ENCODE assay signal across 12 cellular contexts in the genomic region with DNA sequence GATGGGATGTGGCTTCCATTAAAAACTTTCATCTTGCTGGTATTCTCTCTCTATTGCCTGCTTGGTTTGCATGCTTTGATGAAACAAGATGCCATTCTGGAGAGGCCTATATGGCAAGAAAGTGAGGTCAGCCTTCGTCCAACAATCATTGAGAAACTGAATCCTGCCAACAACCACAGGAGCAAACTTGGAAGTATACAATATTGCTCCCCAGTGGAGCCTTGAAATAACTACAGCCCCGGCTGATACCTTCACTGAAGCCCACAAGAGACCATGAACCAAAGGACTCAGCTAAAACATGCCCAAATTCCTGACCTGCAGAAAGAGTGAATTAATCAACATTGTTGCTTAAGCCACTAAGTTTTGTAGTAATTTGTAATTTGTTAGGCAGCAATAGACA.
A peak's percentile ranks its signal among the peaks of the same experiment; 100 is the strongest.
DNase-seq lines count a peak whose midpoint lies in the region; ATAC-seq and TF ChIP-seq lines count a peak whose summit lies in the region.
"Had no signal": no experiment of that assay in that cellular context is flagged by ENCODE, and none has a peak within 500 bp of the region (broad histone marks: within the 10 kb centered on the region; RNA-seq: fewer than 3 reads in every experiment).

No MANE protein-coding gene starts in this region.

- ATAC-seq in GM18909 (IDR thresholded peaks at IDR 0.05; ENCODE audit: poor library complexity, unreplicated experiment), result peak; percentile 55
- no peak for ATAC-seq in GM21723 (IDR thresholded peaks at IDR 0.05; ENCODE audit: unreplicated experiment)
- ATAC-seq: natural killer cell treated with Interleukin-12 subunit alpha and Interleukin-12 subunit beta and Interleukin-15 and Interleukin-18, amount 100 ng/mL, for 72 hours had no signal

- H3K79me2 ChIP-seq in SK-N-SH (ENCODE audit: insufficient read depth), result no peaks in the 10 kb centered on the region

- peaks cover 4% of the 10 kb centered on the region for H3K4me1 ChIP-seq in A673 (ENCODE audit: insufficient read depth, low read length, poor library complexity, severe bottlenecking)
- H3K4me1 ChIP-seq in SK-N-SH (ENCODE audit: control insufficient read depth in 1 of 2, insufficient read depth in 2 of 2, low read depth in 1 of 2, low read length in 1 of 2), result peaks cover 0 to 8% of the 10 kb centered on the region in 2 experiments; a peak in 2 of 4 replicates
- no peaks in the 10 kb centered on the region for H3K4me1 ChIP-seq in uterus

- H4K20me1 ChIP-seq in SK-N-SH (ENCODE audit: insufficient read depth), result no peaks in the 10 kb centered on the region

- H3K27ac ChIP-seq in A673 (ENCODE audit: low read depth, low read length, poor library complexity, severe bottlenecking) (no peak overlapping the region), SK-N-SH (ENCODE audit: low read depth in 2 of 2, low read length in 1 of 2) (no peak overlapping the region), uterus (no peak overlapping the region)

- no peak for TF ChIP-seq POLR2A in uterus (IDR thresholded peaks at IDR 0.05)

- no TSS peak for BruUV-seq in A673 (replicated peaks; lab: Mats Ljungman, UMichigan)

- H3K9ac ChIP-seq in SK-N-SH, result no peak overlapping the region

- TF ChIP-seq RAD21 in SK-N-SH (IDR thresholded peaks at IDR 0.05; ENCODE audit: low read length), result peak; percentile 51

- H3K9me3 ChIP-seq in A673 (ENCODE audit: low read depth, low read length, poor library complexity, severe bottlenecking) (no peaks in the 10 kb centered on the region), SK-N-SH (no peaks in the 10 kb centered on the region), uterus (no peaks in the 10 kb centered on the region)

- TF ChIP-seq EP300 in SK-N-SH (IDR thresholded peaks at IDR 0.05; ENCODE audit: borderline replicate concordance in 1 of 2, low read depth in 1 of 2, low read length in 1 of 2), result no peak

- POLR2A ChIA-PET in A673 (lab: Charles Lee; ENCODE audit: low non-redundant PET), result no interaction called here
- POLR2A ChIA-PET in SK-N-SH (lab: Yijun Ruan, JAX), result no interaction called here

- H2AFZ ChIP-seq in SK-N-SH (ENCODE audit: low read depth), result no peak overlapping the region

- TF ChIP-seq CTCF in A673 (conservative IDR thresholded peaks at IDR 0.05; ENCODE audit: low read depth, low read length) (peak; percentile 45), SK-N-SH (IDR thresholded peaks at IDR 0.05) (peak; percentile 40), foreskin fibroblast (IDR thresholded peaks at IDR 0.05; ENCODE audit: low read depth, low read length) (no peak), uterus (IDR thresholded peaks at IDR 0.05) (no peak)

- H3K27me3 ChIP-seq in A673 (replicated peaks; ENCODE audit: insufficient read depth, low read depth, low read length, poor library complexity) (no peaks in the 10 kb centered on the region), SK-N-SH (ENCODE audit: insufficient read depth) (no peaks in the 10 kb centered on the region), uterus (no peaks in the 10 kb centered on the region)

- WGBS in SK-N-SH (ENCODE audit: low lambda C conversion rate), result 20% methylated on average over 2 of the region's 2 CpGs

- DNase-seq in A673 (ENCODE audit: low spot score) (peak; percentile 60), SK-N-SH (no peak), foreskin fibroblast (peak; percentile 4 to 9), mesenteric fat pad (ENCODE audit: low spot score) (no peak), uterus (no peak), NCI-H1436 treated with DMSO at 0.1 percent for 48 hours (lab: John Stamatoyannopoulos, UW) (no peak)
- DNase-seq: activated CD4-positive, alpha-beta memory T cell treated with anti-CD3 and anti-CD28 coated beads for 36 hours; stimulated activated naive CD4-positive, alpha-beta T cell; SW 1271 had no signal

- no peak overlapping the region for H3K4me3 ChIP-seq in A673 (ENCODE audit: low read depth, low read length, poor library complexity, severe bottlenecking)
- H3K4me3 ChIP-seq in SK-N-SH (ENCODE audit: low read depth in 2 of 2, low read length in 1 of 2), result no peak overlapping the region
- H3K4me3 ChIP-seq in foreskin fibroblast (ENCODE audit: low read depth in 1 of 2, low read length in 2 of 2), result no peak overlapping the region
- H3K4me3 ChIP-seq in uterus, result no peak overlapping the region

- H3F3A ChIP-seq in SK-N-SH (replicated peaks; ENCODE audit: insufficient read depth), result no peaks in the 10 kb centered on the region

- intact Hi-C loops in A673 (cut with micrococcal nuclease; ENCODE audit: unreplicated experiment) (no loop called here), uterus (cut with DNase I; ENCODE audit: low total_unique reads) (no loop called here)

- no peaks in the 10 kb centered on the region; the same call in 1 of the 2 replicates for H3K9me2 ChIP-seq in SK-N-SH

- H3K36me3 ChIP-seq in A673 (ENCODE audit: insufficient read depth, low read length, poor library complexity, severe bottlenecking), result no peaks in the 10 kb centered on the region
- H3K36me3 ChIP-seq in SK-N-SH (replicated peaks in 1 of 2; ENCODE audit: control insufficient read depth in 1 of 2, insufficient read depth in 2 of 2, low read length in 1 of 2), result no peaks in the 10 kb centered on the region
- H3K36me3 ChIP-seq in uterus, result no peaks in the 10 kb centered on the region

- CTCF ChIA-PET in A673 (lab: Charles Lee), result interaction anchor here (0.7 kb wide), 1 partner anchor 302 kb away, joined by 3 read pairs; no protein-coding TSS in a partner anchor
- CTCF ChIA-PET in SK-N-SH (lab: Yijun Ruan, JAX), result interaction anchor here (0.8 to 1.0 kb wide), 2 partner anchors 16 to 542 kb away, joined by 3 to 4 read pairs; no protein-coding TSS in a partner anchor

- no peak overlapping the region for H3K4me2 ChIP-seq in SK-N-SH

TF ChIP-seq in SK-N-SH, 30 proteins besides CTCF, POLR2A, EP300 and RAD21:
- TF ChIP-seq SMC3 (IDR thresholded peaks at IDR 0.05; ENCODE audit: low read depth, low read length) (peak; percentile 34; the same call in 1 of the 2 replicates), TCF12 (IDR thresholded peaks at IDR 0.05) (no peak), POLR2AphosphoS5 (IDR thresholded peaks at IDR 0.05; ENCODE audit: low read depth, low read length) (no peak)
- TF ChIP-seq, protein P1, sequence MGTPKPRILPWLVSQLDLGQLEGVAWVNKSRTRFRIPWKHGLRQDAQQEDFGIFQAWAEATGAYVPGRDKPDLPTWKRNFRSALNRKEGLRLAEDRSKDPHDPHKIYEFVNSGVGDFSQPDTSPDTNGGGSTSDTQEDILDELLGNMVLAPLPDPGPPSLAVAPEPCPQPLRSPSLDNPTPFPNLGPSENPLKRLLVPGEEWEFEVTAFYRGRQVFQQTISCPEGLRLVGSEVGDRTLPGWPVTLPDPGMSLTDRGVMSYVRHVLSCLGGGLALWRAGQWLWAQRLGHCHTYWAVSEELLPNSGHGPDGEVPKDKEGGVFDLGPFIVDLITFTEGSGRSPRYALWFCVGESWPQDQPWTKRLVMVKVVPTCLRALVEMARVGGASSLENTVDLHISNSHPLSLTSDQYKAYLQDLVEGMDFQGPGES (IDR thresholded peaks at IDR 0.05; ENCODE audit: low read depth, low read length), result no peak

Comparison
In these comparisons a context has a peak if more than half of its experiments do, and no peak if none do; other contexts are left out.
1. DNase-seq: peak in A673 (single experiment) and foreskin fibroblast (2 of 2); none in SK-N-SH (single experiment), mesenteric fat pad (single experiment), uterus (0 of 2) and NCI-H1436 treated with DMSO at 0.1 percent for 48 hours (single experiment).
2. CTCF ChIP-seq: peak in A673 (single experiment) and SK-N-SH (single experiment); none in foreskin fibroblast (single experiment) and uterus (0 of 4).